Comparison of ENCODE assay signal across 13 cellular contexts in genomic region chr10:130045091-130045652, GRCh38.
A peak's percentile ranks its signal among the peaks of the same experiment; 100 is the strongest.
DNase-seq lines count a peak whose midpoint lies in the region; ATAC-seq, FAIRE-seq and TF ChIP-seq lines count a peak whose summit lies in the region.
"Had no signal": no experiment of that assay in that cellular context is flagged by ENCODE, and none has a peak within 500 bp of the region (broad histone marks: within the 10 kb centered on the region; RNA-seq: fewer than 3 reads in every experiment).

No MANE protein-coding gene starts in this region.

- H3K4me3 ChIP-seq in H1 (ENCODE audit: extremely low read depth in 1 of 4, insufficient read depth in 2 of 4, low read depth in 3 of 4, low read length in 4 of 4): no peak overlapping the region
- H3K4me3 ChIP-seq: thoracic aorta had no signal

- H2AFZ ChIP-seq in H1 (ENCODE audit: low read length): no peak overlapping the region

- H3K14ac ChIP-seq in H1 (ENCODE audit: insufficient read length): no peak overlapping the region

- H3K4me2 ChIP-seq in H1 (ENCODE audit: insufficient read depth in 1 of 2, low read depth in 2 of 2, low read length in 2 of 2): no peak overlapping the region

- no peaks in the 10 kb centered on the region for H3K36me3 ChIP-seq in H1 (ENCODE audit: control insufficient read depth in 2 of 4, insufficient read depth in 4 of 4, low read length in 3 of 4)
- H3K36me3 ChIP-seq: thoracic aorta had no signal

- TF ChIP-seq EP300 in H1 (IDR thresholded peaks at IDR 0.05; ENCODE audit: borderline replicate concordance in 1 of 2, low read depth in 2 of 2, low read length in 2 of 2): no peak

- ATAC-seq in activated CD4-positive, alpha-beta T cell treated with anti-CD3 and anti-CD28 coated beads for 36 hours: no peak
- ATAC-seq in GM21786 (IDR thresholded peaks at IDR 0.05; ENCODE audit: unreplicated experiment): no peak
- ATAC-seq in stimulated activated naive CD8-positive, alpha-beta T cell treated with anti-CD3 and anti-CD28 coated beads, Interleukin-15, Interleukin-2, amounts not matched to agents 100 U/mL and 50 U/mL, for 24 hours: no peak

- CTCF ChIA-PET in activated CD4-positive, alpha-beta T cell treated with anti-CD3 and anti-CD28 coated beads for 36 hours (lab: Charles Lee): no interaction called here
- CTCF ChIA-PET in H1 (lab: Charles Lee; ENCODE audit: partially characterized antibody): interaction anchor here (0.7 to 2.7 kb wide), 28 partner anchors 8 to 386 kb away, joined by 3 to 14 read pairs (median 4); no protein-coding TSS in a partner anchor

- no peak overlapping the region for H3K9ac ChIP-seq in H1 (replicated peaks in 1 of 4; ENCODE audit: extremely low read depth in 1 of 4, low read depth in 3 of 4, low read length in 3 of 4)

- H3K79me2 ChIP-seq in H1 (ENCODE audit: control insufficient read depth in 1 of 2, insufficient read depth in 2 of 2, low read length in 2 of 2): no peaks in the 10 kb centered on the region

- H4K91ac ChIP-seq in H1 (replicated peaks; ENCODE audit: insufficient read length, low read length): no peak overlapping the region

- no peak overlapping the region for H3K27ac Mint-ChIP-seq in activated CD4-positive, alpha-beta T cell treated with anti-CD3 and anti-CD28 coated beads for 36 hours
- H3K27ac Mint-ChIP-seq: CD4-positive, CD25-positive, alpha-beta regulatory T cell; T-helper 1 cell treated with Interleukin-12 subunit alpha and Interleukin-12 subunit beta and Interleukin-4 antibody, amounts not matched to agents 30 μg/mL and 1 μg/mL, for 36 hours had no signal

- no peaks in the 10 kb centered on the region; a peak in 1 of 4 replicates for H3K9me3 ChIP-seq in H1 (ENCODE audit: insufficient read depth in 2 of 2, low read depth in 1 of 2, low read length in 1 of 2)
- H3K9me3 ChIP-seq: thoracic aorta had no signal

- intact Hi-C loops in activated CD4-positive, alpha-beta T cell treated with anti-CD3 and anti-CD28 coated beads for 36 hours (cut with DNase I, micrococcal nuclease): no loop called here

- no peak overlapping the region for H3K27ac ChIP-seq in H1 (ENCODE audit: low read depth, low read length)
- H3K27ac ChIP-seq: thoracic aorta had no signal

- TF ChIP-seq RAD21 in H1 (IDR thresholded peaks at IDR 0.05 in 1 of 2, conservative IDR thresholded peaks at IDR 0.05 in 1 of 2; ENCODE audit: low read depth in 2 of 2, low read length in 2 of 2): peak; percentile 76 to 88

- no peak overlapping the region for H4K8ac ChIP-seq in H1 (ENCODE audit: extremely low read depth, insufficient read depth, low read length)

- H2BK20ac ChIP-seq in H1 (ENCODE audit: low read length): no peak overlapping the region

- POLR2A ChIA-PET in activated CD4-positive, alpha-beta T cell treated with anti-CD3 and anti-CD28 coated beads for 36 hours (lab: Charles Lee): no interaction called here
- POLR2A ChIA-PET in H1 (lab: Charles Lee; ENCODE audit: partially characterized antibody): interaction anchor here (1.1 kb wide), 1 partner anchor 82 kb away, joined by 3 read pairs; no protein-coding TSS in a partner anchor

- H3K9me3 Mint-ChIP-seq in activated CD4-positive, alpha-beta T cell treated with anti-CD3 and anti-CD28 coated beads for 36 hours (ENCODE audit: low read depth): no peaks in the 10 kb centered on the region
- H3K9me3 Mint-ChIP-seq: CD4-positive, CD25-positive, alpha-beta regulatory T cell; T-helper 1 cell treated with Interleukin-12 subunit alpha and Interleukin-12 subunit beta and Interleukin-4 antibody, amounts not matched to agents 30 μg/mL and 1 μg/mL, for 36 hours had no signal

- peaks cover 0 to 2% (median 0%) of the 10 kb centered on the region in 4 experiments; a peak in 1 of 7 replicates for H3K27me3 ChIP-seq in H1 (replicated peaks in 1 of 4; ENCODE audit: control insufficient read depth in 3 of 4, extremely low read depth in 1 of 4, insufficient read depth in 3 of 4, low read length in 3 of 4)

- no peaks in the 10 kb centered on the region for H3K27me3 Mint-ChIP-seq in activated CD4-positive, alpha-beta T cell treated with anti-CD3 and anti-CD28 coated beads for 36 hours

- no peak overlapping the region for H3K56ac ChIP-seq in H1 (replicated peaks; ENCODE audit: insufficient read length, low read depth, low read length)

- no peak overlapping the region for H2BK12ac ChIP-seq in H1 (ENCODE audit: low read depth, low read length)

- TF ChIP-seq CTCF in LNCAP (IDR thresholded peaks at IDR 0.05) (peak; percentile 85), H1 (IDR thresholded peaks at IDR 0.05; ENCODE audit: control extremely low read depth in 1 of 3, insufficient read depth in 1 of 3, low read depth in 1 of 3, low read length in 3 of 3) (peak; percentile 93 to 99 (median 94))

- DNase-seq in activated CD4-positive, alpha-beta T cell treated with anti-CD3 and anti-CD28 coated beads for 36 hours: peak; percentile 20
- no peak for DNase-seq in activated CD4-positive, alpha-beta T cell treated with anti-CD3 and anti-CD28 coated beads, Interleukin-2, amount 50 U/mL, for 1 hour
- DNase-seq in H1 (ENCODE audit: low read depth in 1 of 2, low spot score in 2 of 2) (peak; percentile 43 to 77), stromal cell of bone marrow (ENCODE audit: low read depth) (peak; percentile 44), SK-N-DZ (ENCODE audit: low spot score) (no peak)
- DNase-seq in stimulated activated naive CD8-positive, alpha-beta T cell treated with anti-CD3 and anti-CD28 coated beads, Interleukin-15, Interleukin-2, amounts not matched to agents 100 U/mL and 50 U/mL, for 24 hours: no peak
- DNase-seq: activated CD8-positive, alpha-beta memory T cell treated with anti-CD3 and anti-CD28 coated beads, Interleukin-2, amount 50 U/mL, for 48 hours; CD4-positive, CD25-positive, alpha-beta regulatory T cell; NCI-H446 treated with DMSO at 0.1 percent for 48 hours had no signal

- TF ChIP-seq POLR2A in H1 (IDR thresholded peaks at IDR 0.05; ENCODE audit: control extremely low read depth in 1 of 2, low read depth in 2 of 2, low read length in 2 of 2): no peak

- no peak overlapping the region for H3K18ac ChIP-seq in H1 (ENCODE audit: extremely low read depth, low read length)

- 58% methylated on average over 10 of the region's 30 CpGs; no CpG with 5 or more reads in 1 of the 2 experiments for WGBS in H1 (ENCODE audit: extremely low coverage in 1 of 2, insufficient coverage in 1 of 2, insufficient read length in 1 of 2, insufficient replicate concordance in 2 of 2, low coverage in 1 of 2, low lambda C conversion rate in 2 of 2, missing lambda C conversion rate in 1 of 2), 2 experiments

- H3K4me3 Mint-ChIP-seq in activated CD4-positive, alpha-beta T cell treated with anti-CD3 and anti-CD28 coated beads for 36 hours: no peak overlapping the region
- H3K4me3 Mint-ChIP-seq: T-helper 1 cell treated with Interleukin-12 subunit alpha and Interleukin-12 subunit beta and Interleukin-4 antibody, amounts not matched to agents 30 μg/mL and 1 μg/mL, for 36 hours had no signal

- no peaks in the 10 kb centered on the region for H3K4me1 Mint-ChIP-seq in activated CD4-positive, alpha-beta T cell treated with anti-CD3 and anti-CD28 coated beads for 36 hours

- H4K20me1 ChIP-seq in H1 (replicated peaks in 1 of 2; ENCODE audit: control insufficient read depth in 1 of 2, insufficient read depth in 2 of 2, low read length in 2 of 2): peaks cover 0 to 2% of the 10 kb centered on the region in 2 experiments

- H3K23me2 ChIP-seq in H1 (ENCODE audit: low read depth, low read length): no peaks in the 10 kb centered on the region

- no peak overlapping the region for H2BK120ac ChIP-seq in H1 (replicated peaks; ENCODE audit: low read depth, low read length)

- no peak for FAIRE-seq in H1 (lab: Jason Lieb, UNC)

- H2BK5ac ChIP-seq in H1 (ENCODE audit: low read depth, low read length): no peak overlapping the region

- no peak overlapping the region for H3K23ac ChIP-seq in H1 (ENCODE audit: insufficient read length)

- H2BK15ac ChIP-seq in H1 (ENCODE audit: low read length): no peak overlapping the region

- H2AK5ac ChIP-seq in H1 (ENCODE audit: low read depth, low read length): no peak overlapping the region

- H4K5ac ChIP-seq in H1 (ENCODE audit: insufficient read length, low read depth, low read length): no peak overlapping the region

- H3K4ac ChIP-seq in H1 (replicated peaks; ENCODE audit: insufficient read length, low read depth, low read length): no peak overlapping the region

- H3K36me3 Mint-ChIP-seq in activated CD4-positive, alpha-beta T cell treated with anti-CD3 and anti-CD28 coated beads for 36 hours (ENCODE audit: low read depth): no peaks in the 10 kb centered on the region
- H3K36me3 Mint-ChIP-seq: CD4-positive, CD25-positive, alpha-beta regulatory T cell had no signal

- H3K79me1 ChIP-seq in H1 (ENCODE audit: low read depth, low read length): no peaks in the 10 kb centered on the region

- H3K4me1 ChIP-seq in H1 (replicated peaks in 1 of 4; ENCODE audit: control insufficient read depth in 3 of 4, insufficient read depth in 4 of 4, low read length in 3 of 4): peaks cover 0 to 4% (median 0%) of the 10 kb centered on the region in 4 experiments; a peak in 2 of 7 replicates

TF ChIP-seq in H1, 55 proteins besides CTCF, POLR2A, EP300 and RAD21 (continues in another document):
- TF ChIP-seq CBX8 (IDR thresholded peaks at IDR 0.05; ENCODE audit: borderline replicate concordance, low read depth, low read length) (no peak), MAFK (IDR thresholded peaks at IDR 0.05; ENCODE audit: low read depth, low read length) (no peak), NANOG (IDR thresholded peaks at IDR 0.05; ENCODE audit: insufficient read depth, low read depth, low read length, poor library complexity, severe bottlenecking) (no peak), TCF12 (IDR thresholded peaks at IDR 0.05; ENCODE audit: low read depth, low read length) (no peak), PHF8 (conservative IDR thresholded peaks at IDR 0.05; ENCODE audit: low read depth, low read length) (no peak), BRCA1 (IDR thresholded peaks at IDR 0.05; ENCODE audit: low read depth, low read length) (no peak), CTBP2 (IDR thresholded peaks at IDR 0.05; ENCODE audit: borderline replicate concordance, insufficient read depth, insufficient read length, low read length) (no peak), EGR1 (IDR thresholded peaks at IDR 0.05; ENCODE audit: borderline replicate concordance, low read depth, low read length) (no peak), RFX5 (IDR thresholded peaks at IDR 0.05; ENCODE audit: borderline replicate concordance, low read depth, low read length) (no peak), TAF1 (IDR thresholded peaks at IDR 0.05; ENCODE audit: low read depth, low read length) (no peak), ZNF274 (IDR thresholded peaks at IDR 0.05; ENCODE audit: borderline replicate concordance, extremely low read depth, low read length) (no peak)
- TF ChIP-seq, protein P1, sequence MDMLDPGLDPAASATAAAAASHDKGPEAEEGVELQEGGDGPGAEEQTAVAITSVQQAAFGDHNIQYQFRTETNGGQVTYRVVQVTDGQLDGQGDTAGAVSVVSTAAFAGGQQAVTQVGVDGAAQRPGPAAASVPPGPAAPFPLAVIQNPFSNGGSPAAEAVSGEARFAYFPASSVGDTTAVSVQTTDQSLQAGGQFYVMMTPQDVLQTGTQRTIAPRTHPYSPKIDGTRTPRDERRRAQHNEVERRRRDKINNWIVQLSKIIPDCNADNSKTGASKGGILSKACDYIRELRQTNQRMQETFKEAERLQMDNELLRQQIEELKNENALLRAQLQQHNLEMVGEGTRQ (IDR thresholded peaks at IDR 0.05; ENCODE audit: low read length): no peak

Comparison
In these comparisons a context has a peak if more than half of its experiments do, and no peak if none do; other contexts are left out.
1. DNase-seq: peak in activated CD4-positive, alpha-beta T cell treated with anti-CD3 and anti-CD28 coated beads for 36 hours (single experiment), H1 (2 of 2) and stromal cell of bone marrow (single experiment); none in activated CD4-positive, alpha-beta T cell treated with anti-CD3 and anti-CD28 coated beads, Interleukin-2, amount 50 U/mL, for 1 hour (single experiment), stimulated activated naive CD8-positive, alpha-beta T cell treated with anti-CD3 and anti-CD28 coated beads, Interleukin-15, Interleukin-2, amounts not matched to agents 100 U/mL and 50 U/mL, for 24 hours (single experiment) and SK-N-DZ (single experiment).